8 cellular contexts compared by ENCODE assay signal in the genomic region with DNA sequence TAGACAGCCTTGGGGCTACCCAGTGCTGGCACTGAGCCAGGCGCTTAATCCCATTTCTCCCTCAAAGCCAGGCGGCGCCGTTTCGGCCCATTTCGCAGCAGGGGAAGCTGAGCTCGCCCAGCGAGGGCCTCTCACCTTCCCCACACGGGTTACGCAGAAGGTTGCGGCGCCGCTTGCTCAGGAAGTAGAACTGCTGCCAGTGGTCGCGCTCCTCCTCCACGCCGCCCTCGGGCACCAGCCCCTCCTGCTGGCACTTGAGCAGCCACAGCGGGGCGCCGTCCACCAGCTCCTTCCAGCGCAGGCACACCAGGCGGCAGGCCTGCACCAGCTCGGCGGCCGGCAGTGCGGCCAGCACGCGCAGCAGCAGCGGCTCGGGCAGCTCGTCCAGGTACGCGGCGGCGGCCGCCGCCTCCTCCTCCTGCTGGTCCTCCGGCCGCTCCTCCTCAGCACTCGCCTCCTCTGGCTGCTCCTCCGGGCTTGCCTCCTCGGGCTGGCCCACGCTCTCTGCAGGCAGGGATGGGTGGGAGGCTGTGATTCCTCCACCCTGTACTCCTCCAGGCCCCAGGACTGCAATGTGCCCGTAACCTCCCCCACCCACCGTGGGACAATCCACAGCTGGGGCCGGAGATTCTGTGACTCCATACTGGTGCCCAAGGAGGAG. TPM values are rescaled to one million over a fixed set of nuclear protein-coding genes. Genes with fewer than 3 reads are reported as not detected.
DNase-seq lines count a peak whose midpoint lies in the region; TF ChIP-seq lines count a peak whose summit lies in the region.

No MANE protein-coding gene starts in this region.

- in situ Hi-C loops in ACHN (cut with HindIII; ENCODE audit: low pct_ligation_motif_present, low pct_unique_long_range_greater_than_20kb, low sequenced_read_pairs), result no loop called here

- H3K4me3 ChIP-seq in epithelial cell of esophagus (ENCODE audit: low read length), result no peak overlapping the region

- DNase-seq in SIG-M5 treated with dmso at 0.1 percent for 504 hours (lab: John Stamatoyannopoulos, UW; ENCODE audit: unreplicated experiment) (peak; percentile 44), SIG-M5 (lab: John Stamatoyannopoulos, UW) (no peak), NOMO-1 (lab: John Stamatoyannopoulos, UW; ENCODE audit: unreplicated experiment in 2 of 2) (peak; percentile 81 to 87), epithelial cell of esophagus (ENCODE audit: low read depth) (peak; percentile 76), myocyte (ENCODE audit: low read depth) (peak; percentile 59), ACHN (no peak)
- peak; percentile 74 for DNase-seq in activated CD8-positive, alpha-beta memory T cell treated with anti-CD3 and anti-CD28 coated beads, Interleukin-2, amount 50 U/mL, for 4 hours
- DNase-seq in stimulated activated CD8-positive, alpha-beta memory T cell treated with anti-CD3 and anti-CD28 coated beads, Interleukin-7, amount 100 ng/mL, for 24 hours (ENCODE audit: low read depth), result peak; percentile 59

- TF ChIP-seq CTCF in epithelial cell of esophagus (IDR thresholded peaks at IDR 0.05; ENCODE audit: insufficient read depth, low read depth, low read length, missing control alignments), result peak; percentile 53

RNA-seq across cellular contexts. Expression of a gene that starts 3.8 kb away (rescaled TPM):
- total RNA-seq in myocyte, result 1.0 TPM in 1 of 2 replicates, not detected in the other
- polyA plus RNA-seq in myocyte (2012), result 2.1 TPM

RNA-seq across cellular contexts. Expression of a gene that starts 4.2 kb away (rescaled TPM):
- total RNA-seq in myocyte, result 5.0 and 6.8 TPM in 2 replicates
- polyA plus RNA-seq in myocyte (2012), result 12.5 TPM

RNA-seq across cellular contexts. Expression of a gene that starts 13.5 kb away (rescaled TPM):
- 3.0 and 4.3 TPM in 2 replicates for total RNA-seq in myocyte
- 2.3 TPM for polyA plus RNA-seq in myocyte (2012)

RNA-seq across cellular contexts. Expression of a gene that starts 30.5 kb away (rescaled TPM):
- 52.8 and 53.3 TPM in 2 replicates for total RNA-seq in myocyte
- 39.6 TPM for polyA plus RNA-seq in myocyte (2012)

RNA-seq across cellular contexts. Expression of a gene that starts 41.0 kb away (rescaled TPM):
- total RNA-seq in myocyte, result 0.53 and 1.7 TPM in 2 replicates
- polyA plus RNA-seq in myocyte (2012), result 0.04 TPM

Comparison
In these comparisons a context has a peak if more than half of its experiments do, and no peak if none do; other contexts are left out.
1. DNase-seq: peak in SIG-M5 treated with dmso at 0.1 percent for 504 hours (single experiment), NOMO-1 (2 of 2), activated CD8-positive, alpha-beta memory T cell treated with anti-CD3 and anti-CD28 coated beads, Interleukin-2, amount 50 U/mL, for 4 hours (single experiment), epithelial cell of esophagus (single experiment), myocyte (single experiment) and stimulated activated CD8-positive, alpha-beta memory T cell treated with anti-CD3 and anti-CD28 coated beads, Interleukin-7, amount 100 ng/mL, for 24 hours (single experiment); none in SIG-M5 (single experiment) and ACHN (single experiment).